Comparison of ENCODE assay signal across 16 cellular contexts in the genomic region with DNA sequence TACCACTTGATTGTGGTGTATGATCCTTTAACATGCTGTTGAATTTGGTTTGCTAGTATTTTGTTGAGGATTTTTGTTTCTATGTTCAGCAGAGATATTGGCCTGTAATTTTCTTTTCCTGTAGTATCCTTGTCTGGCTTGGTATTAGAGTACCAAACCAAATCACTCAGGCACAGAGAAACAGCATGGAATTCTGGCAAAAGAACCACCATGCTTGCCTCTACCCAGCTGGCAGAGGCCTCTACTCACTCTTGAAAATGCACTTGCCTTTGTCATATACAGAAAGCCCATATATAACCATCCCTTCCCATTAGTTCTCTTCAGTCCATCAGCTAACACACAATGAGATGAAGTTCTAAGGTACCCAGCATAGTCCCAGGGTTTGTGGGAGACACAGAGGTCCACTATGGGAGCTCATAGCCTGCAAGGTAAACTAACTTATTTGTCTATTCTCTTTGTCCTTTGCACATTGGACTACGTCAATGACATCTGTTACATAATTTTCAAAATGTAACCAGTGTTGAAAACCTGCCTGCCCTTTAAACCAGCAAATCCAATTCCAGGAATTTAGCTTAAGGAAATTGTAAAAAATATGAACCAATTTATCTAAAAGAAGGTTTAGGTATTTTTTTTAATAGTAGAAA.
DNase-seq lines count a peak whose midpoint lies in the region; ATAC-seq and TF ChIP-seq lines count a peak whose summit lies in the region.
"Had no signal": no experiment of that assay in that cellular context is flagged by ENCODE, and none has a peak within 500 bp of the region (broad histone marks: within the 10 kb centered on the region; RNA-seq: fewer than 3 reads in every experiment).

No MANE protein-coding gene starts in this region.

- H3K4me3 ChIP-seq in coronary artery, result no peak overlapping the region
- no peak overlapping the region for H3K4me3 ChIP-seq in liver (ENCODE audit: low read depth in 1 of 3, low read length in 3 of 3)
- H3K4me3 ChIP-seq: GM12878, HAP-1 had no signal

- no peak for ATAC-seq in GM18517 (IDR thresholded peaks at IDR 0.05; ENCODE audit: unreplicated experiment)
- no peak for ATAC-seq in HG03175 (IDR thresholded peaks at IDR 0.05; ENCODE audit: unreplicated experiment)
- ATAC-seq: CD8-positive, alpha-beta T cell; GM12878 had no signal

- no peak overlapping the region for H3K9ac ChIP-seq in liver (ENCODE audit: low read depth in 1 of 2, low read length in 2 of 2)

- peaks cover 0 to 2% (median 0%) of the 10 kb centered on the region in 4 donors for H3K9me3 ChIP-seq in liver (ENCODE audit: control insufficient read depth in 4 of 4, low read length in 3 of 4)
- H3K9me3 ChIP-seq: Caco-2, HAP-1 had no signal

- no peak for TF ChIP-seq CTCF in coronary artery (IDR thresholded peaks at IDR 0.05)
- TF ChIP-seq CTCF in liver (IDR thresholded peaks at IDR 0.05; ENCODE audit: low read depth, low read length, missing input control), result no peak

- peaks cover 0 to 23% (median 10%) of the 10 kb centered on the region in 4 donors for H3K4me1 ChIP-seq in liver (ENCODE audit: control insufficient read depth in 4 of 4, insufficient read depth in 4 of 4, low read length in 3 of 4)
- H3K4me1 ChIP-seq: Caco-2, HAP-1 had no signal

- H3K27me3 ChIP-seq in liver (ENCODE audit: control insufficient read depth in 4 of 4, insufficient read depth in 4 of 4, low read length in 3 of 4), result no peaks in the 10 kb centered on the region

- peak; percentile 71 for DNase-seq in cerebellar cortex (ENCODE audit: low spot score)
- peak; percentile 3 for DNase-seq in coronary artery (ENCODE audit: low spot score)
- no peak for DNase-seq in HUDEP-2 (lab: John Stamatoyannopoulos, UW; ENCODE audit: unreplicated experiment in 76 of 76)
- DNase-seq: Caco-2; CD4-positive, CD25-positive, alpha-beta regulatory T cell; CD8-positive, alpha-beta T cell; DMS153; DND-41; GDM1; GOT3; HFFc6 had no signal

- H3K36me3 ChIP-seq in liver (ENCODE audit: control insufficient read depth in 4 of 4, insufficient read depth in 3 of 4, low read depth in 1 of 4, low read length in 3 of 4), result no peaks in the 10 kb centered on the region
- H3K36me3 ChIP-seq: HAP-1 had no signal

- WGBS in liver, result 40% methylated on average over 1 of the region's 1 CpG

- no peak overlapping the region for H3K27ac ChIP-seq in coronary artery
- peak overlapping the region; percentile 33 to 76 for H3K27ac ChIP-seq in liver (ENCODE audit: low read depth in 1 of 2, low read length in 2 of 2)

- peak; percentile 31 to 36 for TF ChIP-seq RAD21 in liver (IDR thresholded peaks at IDR 0.05)

TF ChIP-seq in liver, 16 proteins besides CTCF, POLR2A, EP300 and RAD21:
- no peak for TF ChIP-seq GABPA (IDR thresholded peaks at IDR 0.05 in 1 of 2, conservative IDR thresholded peaks at IDR 0.05 in 1 of 2)
- peak; percentile 84 to 93 for TF ChIP-seq HNF4A (conservative IDR thresholded peaks at IDR 0.05)
- no peak for TF ChIP-seq EGR1 (IDR thresholded peaks at IDR 0.05; ENCODE audit: low read depth in 2 of 2)
- peak; percentile 20 for TF ChIP-seq HNF4G (IDR thresholded peaks at IDR 0.05)
- TF ChIP-seq RXRA (IDR thresholded peaks at IDR 0.05), result peak; percentile 59 to 88
- peak; percentile 15 for TF ChIP-seq FOXA2 (IDR thresholded peaks at IDR 0.05)
- TF ChIP-seq, protein P1, sequence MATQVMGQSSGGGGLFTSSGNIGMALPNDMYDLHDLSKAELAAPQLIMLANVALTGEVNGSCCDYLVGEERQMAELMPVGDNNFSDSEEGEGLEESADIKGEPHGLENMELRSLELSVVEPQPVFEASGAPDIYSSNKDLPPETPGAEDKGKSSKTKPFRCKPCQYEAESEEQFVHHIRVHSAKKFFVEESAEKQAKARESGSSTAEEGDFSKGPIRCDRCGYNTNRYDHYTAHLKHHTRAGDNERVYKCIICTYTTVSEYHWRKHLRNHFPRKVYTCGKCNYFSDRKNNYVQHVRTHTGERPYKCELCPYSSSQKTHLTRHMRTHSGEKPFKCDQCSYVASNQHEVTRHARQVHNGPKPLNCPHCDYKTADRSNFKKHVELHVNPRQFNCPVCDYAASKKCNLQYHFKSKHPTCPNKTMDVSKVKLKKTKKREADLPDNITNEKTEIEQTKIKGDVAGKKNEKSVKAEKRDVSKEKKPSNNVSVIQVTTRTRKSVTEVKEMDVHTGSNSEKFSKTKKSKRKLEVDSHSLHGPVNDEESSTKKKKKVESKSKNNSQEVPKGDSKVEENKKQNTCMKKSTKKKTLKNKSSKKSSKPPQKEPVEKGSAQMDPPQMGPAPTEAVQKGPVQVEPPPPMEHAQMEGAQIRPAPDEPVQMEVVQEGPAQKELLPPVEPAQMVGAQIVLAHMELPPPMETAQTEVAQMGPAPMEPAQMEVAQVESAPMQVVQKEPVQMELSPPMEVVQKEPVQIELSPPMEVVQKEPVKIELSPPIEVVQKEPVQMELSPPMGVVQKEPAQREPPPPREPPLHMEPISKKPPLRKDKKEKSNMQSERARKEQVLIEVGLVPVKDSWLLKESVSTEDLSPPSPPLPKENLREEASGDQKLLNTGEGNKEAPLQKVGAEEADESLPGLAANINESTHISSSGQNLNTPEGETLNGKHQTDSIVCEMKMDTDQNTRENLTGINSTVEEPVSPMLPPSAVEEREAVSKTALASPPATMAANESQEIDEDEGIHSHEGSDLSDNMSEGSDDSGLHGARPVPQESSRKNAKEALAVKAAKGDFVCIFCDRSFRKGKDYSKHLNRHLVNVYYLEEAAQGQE (IDR thresholded peaks at IDR 0.05), result peak; percentile 53
- TF ChIP-seq FOXA1 (IDR thresholded peaks at IDR 0.05), result no peak
- peak; percentile 66 for TF ChIP-seq SP1 (IDR thresholded peaks at IDR 0.05)
- no peak for TF ChIP-seq TAF1 (conservative IDR thresholded peaks at IDR 0.05)
- peak; percentile 52 for TF ChIP-seq YY1 (IDR thresholded peaks at IDR 0.05)
- no peak for TF ChIP-seq NR2F2 (IDR thresholded peaks at IDR 0.05)
- TF ChIP-seq JUND (IDR thresholded peaks at IDR 0.05), result peak in 1 of 2 donors; percentile 52
- TF ChIP-seq, protein P2, sequence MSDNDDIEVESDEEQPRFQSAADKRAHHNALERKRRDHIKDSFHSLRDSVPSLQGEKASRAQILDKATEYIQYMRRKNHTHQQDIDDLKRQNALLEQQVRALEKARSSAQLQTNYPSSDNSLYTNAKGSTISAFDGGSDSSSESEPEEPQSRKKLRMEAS (IDR thresholded peaks at IDR 0.05), result peak; percentile 65
- TF ChIP-seq, protein P3, sequence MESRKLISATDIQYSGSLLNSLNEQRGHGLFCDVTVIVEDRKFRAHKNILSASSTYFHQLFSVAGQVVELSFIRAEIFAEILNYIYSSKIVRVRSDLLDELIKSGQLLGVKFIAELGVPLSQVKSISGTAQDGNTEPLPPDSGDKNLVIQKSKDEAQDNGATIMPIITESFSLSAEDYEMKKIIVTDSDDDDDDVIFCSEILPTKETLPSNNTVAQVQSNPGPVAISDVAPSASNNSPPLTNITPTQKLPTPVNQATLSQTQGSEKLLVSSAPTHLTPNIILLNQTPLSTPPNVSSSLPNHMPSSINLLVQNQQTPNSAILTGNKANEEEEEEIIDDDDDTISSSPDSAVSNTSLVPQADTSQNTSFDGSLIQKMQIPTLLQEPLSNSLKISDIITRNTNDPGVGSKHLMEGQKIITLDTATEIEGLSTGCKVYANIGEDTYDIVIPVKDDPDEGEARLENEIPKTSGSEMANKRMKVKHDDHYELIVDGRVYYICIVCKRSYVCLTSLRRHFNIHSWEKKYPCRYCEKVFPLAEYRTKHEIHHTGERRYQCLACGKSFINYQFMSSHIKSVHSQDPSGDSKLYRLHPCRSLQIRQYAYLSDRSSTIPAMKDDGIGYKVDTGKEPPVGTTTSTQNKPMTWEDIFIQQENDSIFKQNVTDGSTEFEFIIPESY (IDR thresholded peaks at IDR 0.05), result peak; percentile 33
- TF ChIP-seq, protein P4, sequence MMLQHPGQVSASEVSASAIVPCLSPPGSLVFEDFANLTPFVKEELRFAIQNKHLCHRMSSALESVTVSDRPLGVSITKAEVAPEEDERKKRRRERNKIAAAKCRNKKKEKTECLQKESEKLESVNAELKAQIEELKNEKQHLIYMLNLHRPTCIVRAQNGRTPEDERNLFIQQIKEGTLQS (IDR thresholded peaks at IDR 0.05), result no peak

Comparison
In these comparisons a context has a peak if more than half of its experiments do, and no peak if none do; other contexts are left out.
1. DNase-seq: peak in cerebellar cortex (single experiment) and coronary artery (single experiment); none in HUDEP-2 (0 of 76).
2. H3K27ac ChIP-seq: peak in liver (2 of 2); none in coronary artery (0 of 2).